Comparison of ENCODE assay signal across 11 cellular contexts in the genomic region with DNA sequence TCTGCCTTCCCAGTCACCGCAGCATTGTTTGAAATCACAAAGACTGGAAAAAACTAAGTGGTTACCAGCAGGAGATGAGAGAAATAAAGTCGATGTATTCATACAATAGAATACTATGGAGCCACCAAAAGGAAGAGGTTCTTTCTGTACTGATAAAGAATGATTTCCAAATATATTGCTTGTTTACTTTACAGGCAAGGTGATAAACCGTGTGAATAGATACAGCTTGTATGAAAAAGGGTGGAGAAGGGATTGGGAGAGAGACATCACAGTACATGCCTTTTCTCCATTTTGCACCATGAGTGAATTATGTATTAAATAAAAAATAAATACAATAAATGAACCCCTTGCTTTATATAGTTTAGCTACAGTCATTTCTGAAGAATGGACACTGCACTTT.
"Had no signal": no experiment of that assay in that cellular context is flagged by ENCODE, and none has a peak within 500 bp of the region (broad histone marks: within the 10 kb centered on the region; RNA-seq: fewer than 3 reads in every experiment).

No MANE protein-coding gene starts in this region.

- H3K9ac ChIP-seq: neural progenitor cell had no signal

- H3K27ac ChIP-seq: dorsolateral prefrontal cortex, neural progenitor cell, psoas muscle, sigmoid colon, testis, tibial artery had no signal

- H3K9me3 ChIP-seq: psoas muscle, sigmoid colon, testis, tibial artery had no signal

- H3K36me3 ChIP-seq: neural progenitor cell, sigmoid colon, tibial artery had no signal

- DNase-seq: effector CD4-positive, alpha-beta T cell; posterior cingulate gyrus; psoas muscle; right cardiac atrium; sigmoid colon; stimulated activated CD4-positive, alpha-beta T cell treated with anti-CD3 and anti-CD28 coated beads, Interleukin-4, amount 100 ng/mL, for 4 hours; tibial artery had no signal

- H3K27me3 ChIP-seq: neural progenitor cell, testis had no signal

- H3K4me1 ChIP-seq: psoas muscle, testis had no signal

- H2AFZ ChIP-seq: neural progenitor cell had no signal

- H3K4me2 ChIP-seq: neural progenitor cell had no signal

- H3K4me3 ChIP-seq: dorsolateral prefrontal cortex, lung, neural progenitor cell, psoas muscle, sigmoid colon, testis, tibial artery had no signal
